Comparison of ENCODE assay signal across 12 cellular contexts in the genomic region with DNA sequence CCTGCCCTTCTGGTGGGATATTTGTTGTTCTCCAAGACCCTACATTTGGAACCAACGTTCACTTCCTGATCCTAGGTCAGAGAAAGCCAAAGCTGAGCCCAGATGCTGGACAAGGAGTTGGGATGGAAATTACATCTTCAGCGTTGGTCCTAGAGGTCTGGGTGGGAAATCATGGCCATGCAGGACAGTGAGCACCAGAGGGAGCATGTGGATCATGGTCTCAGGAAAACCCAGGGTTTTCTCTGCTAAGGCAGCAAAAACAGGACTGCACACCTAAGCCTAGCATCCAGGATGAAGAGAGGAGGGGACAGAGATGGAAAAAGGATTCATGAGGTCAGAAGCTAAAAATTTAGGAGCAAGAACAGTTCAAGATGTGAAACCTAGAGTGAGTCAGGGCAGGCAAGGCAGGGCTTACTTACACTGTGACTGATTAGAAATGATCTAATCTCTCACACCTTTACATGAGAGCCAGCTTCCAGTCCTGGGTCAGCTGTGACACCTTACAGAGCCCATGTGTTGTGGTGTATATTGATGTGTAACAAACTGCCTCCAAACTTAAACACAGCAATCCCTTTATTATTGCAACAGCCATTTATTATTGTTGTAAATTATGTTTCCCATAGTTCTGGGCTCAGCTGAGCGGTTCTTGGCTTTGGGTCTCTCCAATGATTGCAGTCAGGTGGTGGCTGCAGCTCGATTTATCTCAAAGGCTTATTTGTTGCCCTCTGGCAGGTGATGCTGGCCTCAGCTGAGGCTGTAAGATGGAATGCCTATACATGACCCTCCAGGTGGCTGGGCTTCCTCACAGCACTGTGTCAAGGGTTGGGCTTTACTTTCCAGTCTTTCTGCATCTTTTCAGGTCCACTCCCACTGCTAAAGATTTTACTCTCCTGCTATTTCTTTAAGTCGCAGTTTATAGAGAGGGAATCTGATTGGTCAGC. TPM values are rescaled to one million over a fixed set of nuclear protein-coding genes. Genes with fewer than 3 reads are reported as not detected.
A peak's percentile ranks its signal among the peaks of the same experiment; 100 is the strongest.
DNase-seq lines count a peak whose midpoint lies in the region; ATAC-seq and TF ChIP-seq lines count a peak whose summit lies in the region.
"Had no signal": no experiment of that assay in that cellular context is flagged by ENCODE, and none has a peak within 500 bp of the region (broad histone marks: within the 10 kb centered on the region; RNA-seq: fewer than 3 reads in every experiment).

No MANE protein-coding gene starts in this region.

- no peaks in the 10 kb centered on the region for H3K27me3 Mint-ChIP-seq in activated T-cell treated with anti-CD3 and anti-CD28 coated beads, Interleukin-2, amount 50 U/mL, for 4 hours (ENCODE audit: low read depth)

- H3K9me2 ChIP-seq in Loucy (replicated peaks; ENCODE audit: low read depth, low read length): no peaks in the 10 kb centered on the region

- no peaks in the 10 kb centered on the region for H3F3A ChIP-seq in Loucy (ENCODE audit: low read depth)

- H3K9ac ChIP-seq in Loucy (ENCODE audit: low read depth, low read length, poor library complexity, severe bottlenecking): no peak overlapping the region

- H3K4me1 ChIP-seq in Loucy (ENCODE audit: insufficient read depth, low read length, poor library complexity, severe bottlenecking): no peaks in the 10 kb centered on the region
- H3K4me1 ChIP-seq: colonic mucosa, vagina had no signal

- no peak overlapping the region for H2AFZ ChIP-seq in Loucy (ENCODE audit: low read length)

- no peak for DNase-seq in activated T-cell treated with anti-CD3 and anti-CD28 coated beads, Interleukin-2, amount 50 U/mL, for 4 hours
- DNase-seq in activated T-cell treated with anti-CD3 and anti-CD28 coated beads, Interleukin-2, amount 50 U/mL, for 1 hour: no peak
- DNase-seq in choroid plexus epithelial cell (ENCODE audit: low read depth): peak; percentile 45
- no peak for DNase-seq in retinal pigment epithelial cell (ENCODE audit: low read depth)
- DNase-seq: colonic mucosa, NCI-H1694 treated with DMSO at 0.1 percent for 48 hours had no signal

- no peak overlapping the region for H3K4me3 ChIP-seq in Loucy (ENCODE audit: low read length, poor library complexity, severe bottlenecking)
- no peak overlapping the region for H3K4me3 ChIP-seq in choroid plexus epithelial cell (ENCODE audit: low read depth, low read length)
- no peak overlapping the region for H3K4me3 ChIP-seq in retinal pigment epithelial cell (ENCODE audit: low read length)
- H3K4me3 ChIP-seq: colonic mucosa, vagina had no signal

- H3K4me3 Mint-ChIP-seq in activated T-cell treated with anti-CD3 and anti-CD28 coated beads, Interleukin-2, amount 50 U/mL, for 4 hours: no peak overlapping the region
- H3K4me3 Mint-ChIP-seq: CD14-positive monocyte had no signal

- no peaks in the 10 kb centered on the region for H3K9me3 ChIP-seq in Loucy (ENCODE audit: insufficient read depth, low read depth, low read length)
- H3K9me3 ChIP-seq: colonic mucosa, vagina had no signal

- no peaks in the 10 kb centered on the region for H3K36me3 ChIP-seq in Loucy (ENCODE audit: insufficient read depth, low read length)
- H3K36me3 ChIP-seq: colonic mucosa, vagina had no signal

- no peaks in the 10 kb centered on the region for H3K79me2 ChIP-seq in Loucy (ENCODE audit: insufficient read depth, low read length)

- H4K20me1 ChIP-seq in Loucy (ENCODE audit: insufficient read depth, low read length, poor library complexity, severe bottlenecking): no peaks in the 10 kb centered on the region

- H3K4me1 Mint-ChIP-seq in activated T-cell treated with anti-CD3 and anti-CD28 coated beads, Interleukin-2, amount 50 U/mL, for 4 hours (ENCODE audit: low read depth): peaks cover 5% of the 10 kb centered on the region

- ATAC-seq in activated T-cell treated with anti-CD3 and anti-CD28 coated beads, Interleukin-2, amount 50 U/mL, for 4 hours: peak; percentile 52
- ATAC-seq in GM18511 (IDR thresholded peaks at IDR 0.05; ENCODE audit: unreplicated experiment): no peak
- ATAC-seq in GM21515 (IDR thresholded peaks at IDR 0.05; ENCODE audit: unreplicated experiment): no peak
- no peak for ATAC-seq in HG03196 (IDR thresholded peaks at IDR 0.05; ENCODE audit: unreplicated experiment)

- H3K27me3 ChIP-seq in Loucy (ENCODE audit: insufficient read depth, low read length, poor library complexity, severe bottlenecking): no peaks in the 10 kb centered on the region
- H3K27me3 ChIP-seq: colonic mucosa, vagina had no signal

- TF ChIP-seq CTCF in Loucy (conservative IDR thresholded peaks at IDR 0.05; ENCODE audit: low read length) (0 out of 2 replicates have a peak, but pooled peaks have one; percentile 17), choroid plexus epithelial cell (conservative IDR thresholded peaks at IDR 0.05; ENCODE audit: low read depth, low read length) (peak; percentile 68), retinal pigment epithelial cell (conservative IDR thresholded peaks at IDR 0.05; ENCODE audit: low read depth, low read length) (peak; percentile 41)

- no peaks in the 10 kb centered on the region for H3K36me3 Mint-ChIP-seq in activated T-cell treated with anti-CD3 and anti-CD28 coated beads, Interleukin-2, amount 50 U/mL, for 4 hours (ENCODE audit: insufficient read depth)
- H3K36me3 Mint-ChIP-seq: CD14-positive monocyte had no signal

- no peak overlapping the region for H3K4me2 ChIP-seq in Loucy (ENCODE audit: low read depth, low read length, poor library complexity, severe bottlenecking)

- no peaks in the 10 kb centered on the region for H3K9me3 Mint-ChIP-seq in activated T-cell treated with anti-CD3 and anti-CD28 coated beads, Interleukin-2, amount 50 U/mL, for 4 hours
- H3K9me3 Mint-ChIP-seq: CD14-positive monocyte had no signal

RNA-seq across cellular contexts. Expression of a gene that starts 6.5 kb away (rescaled TPM):
- total RNA-seq in activated T-cell treated with anti-CD3 and anti-CD28 coated beads, Interleukin-2, amount 50 U/mL, for 4 hours: not detected
- total RNA-seq: vagina had no signal

RNA-seq across cellular contexts. Expression of a gene that starts 16.1 kb away (rescaled TPM):
- under 1 TPM in 1 of 3 donors, not detected in 2; 0.71 TPM for total RNA-seq in activated T-cell treated with anti-CD3 and anti-CD28 coated beads, Interleukin-2, amount 50 U/mL, for 4 hours
- total RNA-seq: colonic mucosa, vagina had no signal

RNA-seq across cellular contexts. Expression of a gene that starts 24.9 kb away (rescaled TPM):
- total RNA-seq in activated T-cell treated with anti-CD3 and anti-CD28 coated beads, Interleukin-2, amount 50 U/mL, for 4 hours: not detected

RNA-seq across cellular contexts. Expression of a gene that starts 56.4 kb away (rescaled TPM):
- 1 to 10 TPM; 1.4 to 2.6 (median 1.9) TPM for total RNA-seq in activated T-cell treated with anti-CD3 and anti-CD28 coated beads, Interleukin-2, amount 50 U/mL, for 4 hours

Comparison
In these comparisons a context has a peak if more than half of its experiments do, and no peak if none do; other contexts are left out.
1. ATAC-seq: peak in activated T-cell treated with anti-CD3 and anti-CD28 coated beads, Interleukin-2, amount 50 U/mL, for 4 hours (2 of 2); none in GM18511 (single experiment), GM21515 (single experiment) and HG03196 (single experiment).
2. CTCF ChIP-seq: peak in every context shown above with its lines; median percentile 68 in choroid plexus epithelial cell; 41 in retinal pigment epithelial cell; 17 in Loucy.